Comparison of ENCODE assay signal across 2 cellular contexts in the genomic region with DNA sequence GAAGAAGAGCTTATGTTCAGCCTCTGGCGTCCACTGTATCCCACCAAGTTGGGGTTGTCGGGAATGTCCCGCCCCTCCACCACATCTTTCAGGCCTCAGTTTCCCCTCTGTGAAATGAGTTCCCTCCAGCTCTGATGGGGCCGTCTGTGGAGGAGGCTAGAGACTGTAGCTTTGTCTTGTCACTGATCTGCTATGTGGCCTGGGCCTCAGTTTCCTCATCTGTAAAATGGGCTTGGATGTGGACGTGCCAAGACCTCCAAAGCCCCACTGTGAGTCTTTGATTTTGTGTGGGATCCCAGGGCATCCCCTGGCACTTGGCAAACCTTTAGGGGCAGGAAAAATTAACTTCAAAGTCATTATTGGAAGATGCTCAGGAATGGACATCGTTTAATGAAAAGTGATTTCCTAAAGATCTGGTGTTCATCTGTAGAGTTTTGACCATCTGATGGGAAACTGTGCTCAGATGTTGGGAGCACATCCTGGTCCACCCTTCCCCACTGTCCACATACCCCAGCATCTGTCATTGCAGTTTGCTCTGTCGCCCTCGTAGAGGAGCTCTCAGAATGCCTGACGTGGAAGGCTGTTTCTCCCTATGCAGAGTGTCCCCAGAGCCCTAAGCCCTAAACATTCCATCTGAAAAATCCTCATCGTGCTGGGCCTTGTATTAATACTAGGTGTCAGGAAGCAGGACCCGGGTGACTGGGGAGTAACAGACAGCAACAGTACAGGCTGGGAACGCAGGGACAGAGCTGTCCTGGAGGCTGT.
TF ChIP-seq lines count a peak whose summit lies in the region.

No MANE protein-coding gene starts in this region.

TF ChIP-seq in H1, 55 proteins besides CTCF, POLR2A, EP300 and RAD21:
- TF ChIP-seq HDAC2 (IDR thresholded peaks at IDR 0.05; ENCODE audit: borderline replicate concordance in 1 of 2, low read depth in 2 of 2, low read length in 2 of 2): no peak
- TF ChIP-seq SIX5 (IDR thresholded peaks at IDR 0.05; ENCODE audit: low read depth, low read length): no peak
- TF ChIP-seq JUN (IDR thresholded peaks at IDR 0.05; ENCODE audit: low read depth, low read length): no peak
- no peak for TF ChIP-seq JUND (IDR thresholded peaks at IDR 0.05; ENCODE audit: low read length)
- no peak for TF ChIP-seq GABPA (IDR thresholded peaks at IDR 0.05; ENCODE audit: borderline replicate concordance, insufficient read depth, low read length)
- TF ChIP-seq, protein P1, sequence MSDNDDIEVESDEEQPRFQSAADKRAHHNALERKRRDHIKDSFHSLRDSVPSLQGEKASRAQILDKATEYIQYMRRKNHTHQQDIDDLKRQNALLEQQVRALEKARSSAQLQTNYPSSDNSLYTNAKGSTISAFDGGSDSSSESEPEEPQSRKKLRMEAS (IDR thresholded peaks at IDR 0.05): no peak
- no peak for TF ChIP-seq BCL11A (IDR thresholded peaks at IDR 0.05; ENCODE audit: low read depth in 2 of 2, low read length in 2 of 2)

TF ChIP-seq in GM23338, 12 proteins besides CTCF, POLR2A, EP300 and RAD21:
- TF ChIP-seq, protein P2, sequence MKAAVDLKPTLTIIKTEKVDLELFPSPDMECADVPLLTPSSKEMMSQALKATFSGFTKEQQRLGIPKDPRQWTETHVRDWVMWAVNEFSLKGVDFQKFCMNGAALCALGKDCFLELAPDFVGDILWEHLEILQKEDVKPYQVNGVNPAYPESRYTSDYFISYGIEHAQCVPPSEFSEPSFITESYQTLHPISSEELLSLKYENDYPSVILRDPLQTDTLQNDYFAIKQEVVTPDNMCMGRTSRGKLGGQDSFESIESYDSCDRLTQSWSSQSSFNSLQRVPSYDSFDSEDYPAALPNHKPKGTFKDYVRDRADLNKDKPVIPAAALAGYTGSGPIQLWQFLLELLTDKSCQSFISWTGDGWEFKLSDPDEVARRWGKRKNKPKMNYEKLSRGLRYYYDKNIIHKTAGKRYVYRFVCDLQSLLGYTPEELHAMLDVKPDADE (IDR thresholded peaks at IDR 0.05): no peak
- TF ChIP-seq CREB1 (CRISPR knock-in tag; IDR thresholded peaks at IDR 0.05; ENCODE audit: low read depth) (no peak), EZH2 (IDR thresholded peaks at IDR 0.05; ENCODE audit: low read depth, unreplicated experiment) (no peak), POLR2AphosphoS5 (IDR thresholded peaks at IDR 0.05; ENCODE audit: low read depth) (no peak), ZNF331 (CRISPR knock-in tag; IDR thresholded peaks at IDR 0.05; ENCODE audit: low read depth) (no peak), STAT1 (IDR thresholded peaks at IDR 0.05; ENCODE audit: unreplicated experiment) (no peak), EZH2phosphoT487 (IDR thresholded peaks at IDR 0.05; ENCODE audit: unreplicated experiment) (no peak)
TF ChIP-seq in GM23338: peak in this region for 0.
